1 cellular context compared by ENCODE assay signal in the genomic region with DNA sequence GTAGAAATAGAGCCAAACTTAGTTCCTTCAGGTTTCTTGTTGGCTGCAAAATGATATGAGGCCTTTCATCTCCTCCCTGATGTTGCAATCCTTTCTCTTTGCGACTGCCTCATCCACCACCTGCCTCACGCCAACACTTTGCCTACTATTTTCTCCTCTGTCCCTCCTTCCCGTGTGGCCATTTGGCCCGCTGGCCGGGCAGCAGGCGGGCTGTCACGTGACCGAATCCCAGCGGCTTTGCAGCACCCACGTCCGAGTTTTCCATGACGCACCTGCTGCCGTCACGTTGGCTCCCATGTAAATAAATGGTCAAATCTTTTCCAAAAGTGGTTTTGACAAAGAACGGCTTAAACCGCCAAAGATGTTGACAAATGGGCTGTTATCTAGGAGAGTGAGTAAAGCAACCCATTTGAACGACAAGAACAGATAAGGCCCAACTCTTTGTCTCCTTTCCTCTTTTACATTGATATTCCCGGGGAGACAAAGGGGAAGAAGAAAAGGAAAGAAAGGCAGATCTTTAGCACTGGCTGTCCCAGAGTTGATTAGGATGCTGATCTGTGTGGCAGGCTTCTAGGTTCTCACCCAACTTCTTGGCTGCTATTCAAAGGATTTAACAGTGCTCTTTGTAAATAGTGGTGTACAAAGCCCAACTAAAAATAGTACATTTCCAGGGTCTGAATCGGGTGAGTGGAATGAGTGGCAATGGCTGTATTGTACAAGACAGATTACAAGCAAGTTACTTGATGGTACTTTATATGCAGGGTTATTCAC.
TF ChIP-seq lines count a peak whose summit lies in the region.

No MANE protein-coding gene starts in this region.

TF ChIP-seq in K562, 482 proteins besides CTCF, POLR2A, EP300 and RAD21 (continued from another document and continues in another):
- peak; percentile 59; the same call in 1 of the 2 replicates for TF ChIP-seq KHSRP (IDR thresholded peaks at IDR 0.05)
- TF ChIP-seq, protein P1, sequence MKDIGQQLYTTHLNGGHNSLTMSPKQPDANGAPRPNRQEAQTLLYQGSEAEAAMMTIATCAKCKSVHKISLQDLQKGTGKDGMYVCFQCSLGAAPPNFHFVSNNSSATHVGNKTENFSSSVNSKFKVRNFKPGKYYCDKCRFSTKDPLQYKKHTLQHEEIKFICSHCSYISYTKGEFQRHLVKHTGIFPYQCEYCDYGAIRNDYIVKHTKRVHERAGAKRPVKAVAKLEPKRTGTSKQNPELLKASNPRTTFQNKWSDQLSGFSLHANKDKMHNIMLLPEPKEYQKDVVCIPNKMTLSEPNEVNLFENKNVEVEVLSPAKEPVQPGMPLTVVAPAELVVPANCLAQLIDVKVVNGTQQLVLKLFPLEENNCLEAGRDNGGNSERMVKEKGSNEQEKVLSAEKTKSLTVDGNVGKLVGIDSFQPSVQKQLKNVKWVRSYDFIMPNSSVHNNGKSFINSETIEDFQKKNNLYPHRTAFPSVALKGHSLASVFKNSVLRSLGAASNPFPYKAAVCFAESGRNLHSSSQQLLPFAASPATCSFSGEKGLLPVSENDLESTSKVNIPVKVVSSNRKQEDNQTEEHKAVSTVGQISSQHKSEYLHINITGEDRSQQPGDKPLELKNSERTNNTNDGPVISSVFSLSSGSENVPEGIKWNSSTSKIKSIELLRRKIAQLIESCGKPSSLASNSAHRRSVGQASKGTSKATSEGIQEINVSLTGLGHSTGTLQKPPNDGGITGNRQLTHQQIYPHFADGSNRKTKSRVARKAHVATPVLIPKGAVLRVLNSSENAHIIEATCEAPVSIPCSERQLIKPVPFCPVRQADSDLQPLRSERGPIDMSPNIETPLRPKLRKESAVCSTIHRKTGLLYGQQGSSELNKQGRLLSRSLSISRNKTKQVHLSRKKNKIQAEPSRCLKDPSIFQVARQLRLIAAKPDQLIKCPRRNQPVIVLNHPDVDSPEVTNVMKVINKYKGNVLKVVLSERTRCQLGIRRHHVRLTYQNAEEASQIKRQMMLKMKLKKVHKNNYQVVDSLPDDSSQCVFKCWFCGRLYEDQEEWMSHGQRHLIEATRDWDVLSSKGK (CRISPR knock-in tag; IDR thresholded peaks at IDR 0.05): no peak
- TF ChIP-seq, protein P2, sequence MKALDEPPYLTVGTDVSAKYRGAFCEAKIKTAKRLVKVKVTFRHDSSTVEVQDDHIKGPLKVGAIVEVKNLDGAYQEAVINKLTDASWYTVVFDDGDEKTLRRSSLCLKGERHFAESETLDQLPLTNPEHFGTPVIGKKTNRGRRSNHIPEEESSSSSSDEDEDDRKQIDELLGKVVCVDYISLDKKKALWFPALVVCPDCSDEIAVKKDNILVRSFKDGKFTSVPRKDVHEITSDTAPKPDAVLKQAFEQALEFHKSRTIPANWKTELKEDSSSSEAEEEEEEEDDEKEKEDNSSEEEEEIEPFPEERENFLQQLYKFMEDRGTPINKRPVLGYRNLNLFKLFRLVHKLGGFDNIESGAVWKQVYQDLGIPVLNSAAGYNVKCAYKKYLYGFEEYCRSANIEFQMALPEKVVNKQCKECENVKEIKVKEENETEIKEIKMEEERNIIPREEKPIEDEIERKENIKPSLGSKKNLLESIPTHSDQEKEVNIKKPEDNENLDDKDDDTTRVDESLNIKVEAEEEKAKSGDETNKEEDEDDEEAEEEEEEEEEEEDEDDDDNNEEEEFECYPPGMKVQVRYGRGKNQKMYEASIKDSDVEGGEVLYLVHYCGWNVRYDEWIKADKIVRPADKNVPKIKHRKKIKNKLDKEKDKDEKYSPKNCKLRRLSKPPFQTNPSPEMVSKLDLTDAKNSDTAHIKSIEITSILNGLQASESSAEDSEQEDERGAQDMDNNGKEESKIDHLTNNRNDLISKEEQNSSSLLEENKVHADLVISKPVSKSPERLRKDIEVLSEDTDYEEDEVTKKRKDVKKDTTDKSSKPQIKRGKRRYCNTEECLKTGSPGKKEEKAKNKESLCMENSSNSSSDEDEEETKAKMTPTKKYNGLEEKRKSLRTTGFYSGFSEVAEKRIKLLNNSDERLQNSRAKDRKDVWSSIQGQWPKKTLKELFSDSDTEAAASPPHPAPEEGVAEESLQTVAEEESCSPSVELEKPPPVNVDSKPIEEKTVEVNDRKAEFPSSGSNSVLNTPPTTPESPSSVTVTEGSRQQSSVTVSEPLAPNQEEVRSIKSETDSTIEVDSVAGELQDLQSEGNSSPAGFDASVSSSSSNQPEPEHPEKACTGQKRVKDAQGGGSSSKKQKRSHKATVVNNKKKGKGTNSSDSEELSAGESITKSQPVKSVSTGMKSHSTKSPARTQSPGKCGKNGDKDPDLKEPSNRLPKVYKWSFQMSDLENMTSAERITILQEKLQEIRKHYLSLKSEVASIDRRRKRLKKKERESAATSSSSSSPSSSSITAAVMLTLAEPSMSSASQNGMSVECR (CRISPR knock-in tag; IDR thresholded peaks at IDR 0.05): no peak
- TF ChIP-seq, protein P3, sequence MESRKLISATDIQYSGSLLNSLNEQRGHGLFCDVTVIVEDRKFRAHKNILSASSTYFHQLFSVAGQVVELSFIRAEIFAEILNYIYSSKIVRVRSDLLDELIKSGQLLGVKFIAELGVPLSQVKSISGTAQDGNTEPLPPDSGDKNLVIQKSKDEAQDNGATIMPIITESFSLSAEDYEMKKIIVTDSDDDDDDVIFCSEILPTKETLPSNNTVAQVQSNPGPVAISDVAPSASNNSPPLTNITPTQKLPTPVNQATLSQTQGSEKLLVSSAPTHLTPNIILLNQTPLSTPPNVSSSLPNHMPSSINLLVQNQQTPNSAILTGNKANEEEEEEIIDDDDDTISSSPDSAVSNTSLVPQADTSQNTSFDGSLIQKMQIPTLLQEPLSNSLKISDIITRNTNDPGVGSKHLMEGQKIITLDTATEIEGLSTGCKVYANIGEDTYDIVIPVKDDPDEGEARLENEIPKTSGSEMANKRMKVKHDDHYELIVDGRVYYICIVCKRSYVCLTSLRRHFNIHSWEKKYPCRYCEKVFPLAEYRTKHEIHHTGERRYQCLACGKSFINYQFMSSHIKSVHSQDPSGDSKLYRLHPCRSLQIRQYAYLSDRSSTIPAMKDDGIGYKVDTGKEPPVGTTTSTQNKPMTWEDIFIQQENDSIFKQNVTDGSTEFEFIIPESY (CRISPR knock-in tag; IDR thresholded peaks at IDR 0.05): 0 out of 2 replicates have a peak, but pooled peaks have one; percentile 23
- peak; percentile 51; the same call in 1 of the 2 replicates for TF ChIP-seq FOXA1 (IDR thresholded peaks at IDR 0.05; ENCODE audit: borderline replicate concordance)
- TF ChIP-seq, protein P4, sequence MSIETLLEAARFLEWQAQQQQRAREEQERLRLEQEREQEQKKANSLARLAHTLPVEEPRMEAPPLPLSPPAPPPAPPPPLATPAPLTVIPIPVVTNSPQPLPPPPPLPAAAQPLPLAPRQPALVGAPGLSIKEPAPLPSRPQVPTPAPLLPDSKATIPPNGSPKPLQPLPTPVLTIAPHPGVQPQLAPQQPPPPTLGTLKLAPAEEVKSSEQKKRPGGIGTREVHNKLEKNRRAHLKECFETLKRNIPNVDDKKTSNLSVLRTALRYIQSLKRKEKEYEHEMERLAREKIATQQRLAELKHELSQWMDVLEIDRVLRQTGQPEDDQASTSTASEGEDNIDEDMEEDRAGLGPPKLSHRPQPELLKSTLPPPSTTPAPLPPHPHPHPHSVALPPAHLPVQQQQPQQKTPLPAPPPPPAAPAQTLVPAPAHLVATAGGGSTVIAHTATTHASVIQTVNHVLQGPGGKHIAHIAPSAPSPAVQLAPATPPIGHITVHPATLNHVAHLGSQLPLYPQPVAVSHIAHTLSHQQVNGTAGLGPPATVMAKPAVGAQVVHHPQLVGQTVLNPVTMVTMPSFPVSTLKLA (conservative IDR thresholded peaks at IDR 0.05): peak; percentile 25 to 49; a peak in 1 of 4 replicates
- TF ChIP-seq HDAC8 (tag; IDR thresholded peaks at IDR 0.05): peak; percentile 41; the same call in 1 of the 2 replicates
- TF ChIP-seq FOXP1 (CRISPR knock-in tag; IDR thresholded peaks at IDR 0.05): 0 out of 2 replicates have a peak, but pooled peaks have one; percentile 33
- TF ChIP-seq, protein P5, sequence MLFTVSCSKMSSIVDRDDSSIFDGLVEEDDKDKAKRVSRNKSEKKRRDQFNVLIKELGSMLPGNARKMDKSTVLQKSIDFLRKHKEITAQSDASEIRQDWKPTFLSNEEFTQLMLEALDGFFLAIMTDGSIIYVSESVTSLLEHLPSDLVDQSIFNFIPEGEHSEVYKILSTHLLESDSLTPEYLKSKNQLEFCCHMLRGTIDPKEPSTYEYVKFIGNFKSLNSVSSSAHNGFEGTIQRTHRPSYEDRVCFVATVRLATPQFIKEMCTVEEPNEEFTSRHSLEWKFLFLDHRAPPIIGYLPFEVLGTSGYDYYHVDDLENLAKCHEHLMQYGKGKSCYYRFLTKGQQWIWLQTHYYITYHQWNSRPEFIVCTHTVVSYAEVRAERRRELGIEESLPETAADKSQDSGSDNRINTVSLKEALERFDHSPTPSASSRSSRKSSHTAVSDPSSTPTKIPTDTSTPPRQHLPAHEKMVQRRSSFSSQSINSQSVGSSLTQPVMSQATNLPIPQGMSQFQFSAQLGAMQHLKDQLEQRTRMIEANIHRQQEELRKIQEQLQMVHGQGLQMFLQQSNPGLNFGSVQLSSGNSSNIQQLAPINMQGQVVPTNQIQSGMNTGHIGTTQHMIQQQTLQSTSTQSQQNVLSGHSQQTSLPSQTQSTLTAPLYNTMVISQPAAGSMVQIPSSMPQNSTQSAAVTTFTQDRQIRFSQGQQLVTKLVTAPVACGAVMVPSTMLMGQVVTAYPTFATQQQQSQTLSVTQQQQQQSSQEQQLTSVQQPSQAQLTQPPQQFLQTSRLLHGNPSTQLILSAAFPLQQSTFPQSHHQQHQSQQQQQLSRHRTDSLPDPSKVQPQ (CRISPR knock-in tag; IDR thresholded peaks at IDR 0.05; ENCODE audit: borderline replicate concordance): no peak
- TF ChIP-seq, protein P6, sequence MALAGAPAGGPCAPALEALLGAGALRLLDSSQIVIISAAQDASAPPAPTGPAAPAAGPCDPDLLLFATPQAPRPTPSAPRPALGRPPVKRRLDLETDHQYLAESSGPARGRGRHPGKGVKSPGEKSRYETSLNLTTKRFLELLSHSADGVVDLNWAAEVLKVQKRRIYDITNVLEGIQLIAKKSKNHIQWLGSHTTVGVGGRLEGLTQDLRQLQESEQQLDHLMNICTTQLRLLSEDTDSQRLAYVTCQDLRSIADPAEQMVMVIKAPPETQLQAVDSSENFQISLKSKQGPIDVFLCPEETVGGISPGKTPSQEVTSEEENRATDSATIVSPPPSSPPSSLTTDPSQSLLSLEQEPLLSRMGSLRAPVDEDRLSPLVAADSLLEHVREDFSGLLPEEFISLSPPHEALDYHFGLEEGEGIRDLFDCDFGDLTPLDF (CRISPR knock-in tag; IDR thresholded peaks at IDR 0.05): no peak
- peak; percentile 94 for TF ChIP-seq CCNT2 (IDR thresholded peaks at IDR 0.05; ENCODE audit: borderline replicate concordance, extremely low read depth, insufficient read length, low read depth, low read length)
- peak; percentile 65; the same call in 1 of the 2 replicates for TF ChIP-seq ZNF589 (CRISPR knock-in tag; IDR thresholded peaks at IDR 0.05; ENCODE audit: low read depth)
- TF ChIP-seq CC2D1A (IDR thresholded peaks at IDR 0.05): peak; percentile 45; the same call in 1 of the 2 replicates
- TF ChIP-seq NR2C1 (IDR thresholded peaks at IDR 0.05): peak; percentile 49; the same call in 1 of the 2 replicates
- 0 out of 2 replicates have a peak, but pooled peaks have one; percentile 48 for TF ChIP-seq NR2C1 (tag; IDR thresholded peaks at IDR 0.05)
- TF ChIP-seq GATAD2A (IDR thresholded peaks at IDR 0.05): 0 out of 2 replicates have a peak, but pooled peaks have one; percentile 26
- peak; percentile 81; the same call in 1 of the 2 replicates for TF ChIP-seq NCOA1 (IDR thresholded peaks at IDR 0.05; ENCODE audit: low read depth)
- 0 out of 2 replicates have a peak, but pooled peaks have one; percentile 56 for TF ChIP-seq TCF7 (IDR thresholded peaks at IDR 0.05; ENCODE audit: borderline replicate concordance)
- no peak for TF ChIP-seq CBX1 (IDR thresholded peaks at IDR 0.05; ENCODE audit: low read depth)
- TF ChIP-seq KDM1A (IDR thresholded peaks at IDR 0.05): peak; percentile 85 to 92
- TF ChIP-seq CREB1 (IDR thresholded peaks at IDR 0.05): peak; percentile 88
- peak; percentile 91 for TF ChIP-seq CREB1 (CRISPR knock-in tag; IDR thresholded peaks at IDR 0.05)
- TF ChIP-seq, protein P7, sequence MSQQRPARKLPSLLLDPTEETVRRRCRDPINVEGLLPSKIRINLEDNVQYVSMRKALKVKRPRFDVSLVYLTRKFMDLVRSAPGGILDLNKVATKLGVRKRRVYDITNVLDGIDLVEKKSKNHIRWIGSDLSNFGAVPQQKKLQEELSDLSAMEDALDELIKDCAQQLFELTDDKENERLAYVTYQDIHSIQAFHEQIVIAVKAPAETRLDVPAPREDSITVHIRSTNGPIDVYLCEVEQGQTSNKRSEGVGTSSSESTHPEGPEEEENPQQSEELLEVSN (IDR thresholded peaks at IDR 0.05; ENCODE audit: borderline replicate concordance in 1 of 2, extremely low read depth in 1 of 2, insufficient read depth in 1 of 2, insufficient read length in 1 of 2, low read depth in 1 of 2, low read length in 1 of 2, poor library complexity in 1 of 2, severe bottlenecking in 1 of 2): peak in 1 of 2 experiments; percentile 50
- peak; percentile 86 for TF ChIP-seq ATF7 (IDR thresholded peaks at IDR 0.05)
- no peak for TF ChIP-seq ZNF561 (CRISPR knock-in tag; conservative IDR thresholded peaks at IDR 0.05)
- TF ChIP-seq HDAC2 (IDR thresholded peaks at IDR 0.05): peak; percentile 84; the same call in 1 of the 2 replicates
- TF ChIP-seq, protein P8, sequence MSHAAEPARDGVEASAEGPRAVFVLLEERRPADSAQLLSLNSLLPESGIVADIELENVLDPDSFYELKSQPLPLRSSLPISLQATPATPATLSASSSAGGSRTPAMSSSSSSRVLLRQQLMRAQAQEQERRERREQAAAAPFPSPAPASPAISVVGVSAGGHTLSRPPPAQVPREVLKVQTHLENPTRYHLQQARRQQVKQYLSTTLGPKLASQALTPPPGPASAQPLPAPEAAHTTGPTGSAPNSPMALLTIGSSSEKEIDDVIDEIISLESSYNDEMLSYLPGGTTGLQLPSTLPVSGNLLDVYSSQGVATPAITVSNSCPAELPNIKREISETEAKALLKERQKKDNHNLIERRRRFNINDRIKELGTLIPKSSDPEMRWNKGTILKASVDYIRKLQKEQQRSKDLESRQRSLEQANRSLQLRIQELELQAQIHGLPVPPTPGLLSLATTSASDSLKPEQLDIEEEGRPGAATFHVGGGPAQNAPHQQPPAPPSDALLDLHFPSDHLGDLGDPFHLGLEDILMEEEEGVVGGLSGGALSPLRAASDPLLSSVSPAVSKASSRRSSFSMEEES (CRISPR knock-in tag; IDR thresholded peaks at IDR 0.05): peak; percentile 99
- peak; percentile 96 for TF ChIP-seq NFATC3 (IDR thresholded peaks at IDR 0.05)
- TF ChIP-seq ZNF311 (CRISPR knock-in tag; IDR thresholded peaks at IDR 0.05): no peak
- TF ChIP-seq E2F3 (CRISPR knock-in tag; IDR thresholded peaks at IDR 0.05): no peak
- TF ChIP-seq U2AF2 (optimal IDR thresholded peaks at IDR 0.05; ENCODE audit: low read depth, low read length): no peak
- TF ChIP-seq SMARCC2 (IDR thresholded peaks at IDR 0.05; ENCODE audit: low read depth): peak; percentile 59; the same call in 1 of the 2 replicates
- peak; percentile 34; the same call in 1 of the 2 replicates for TF ChIP-seq SMAD3 (CRISPR knock-in tag; conservative IDR thresholded peaks at IDR 0.05)
